Comparison of ENCODE assay signal across 2 cellular contexts in the genomic region with DNA sequence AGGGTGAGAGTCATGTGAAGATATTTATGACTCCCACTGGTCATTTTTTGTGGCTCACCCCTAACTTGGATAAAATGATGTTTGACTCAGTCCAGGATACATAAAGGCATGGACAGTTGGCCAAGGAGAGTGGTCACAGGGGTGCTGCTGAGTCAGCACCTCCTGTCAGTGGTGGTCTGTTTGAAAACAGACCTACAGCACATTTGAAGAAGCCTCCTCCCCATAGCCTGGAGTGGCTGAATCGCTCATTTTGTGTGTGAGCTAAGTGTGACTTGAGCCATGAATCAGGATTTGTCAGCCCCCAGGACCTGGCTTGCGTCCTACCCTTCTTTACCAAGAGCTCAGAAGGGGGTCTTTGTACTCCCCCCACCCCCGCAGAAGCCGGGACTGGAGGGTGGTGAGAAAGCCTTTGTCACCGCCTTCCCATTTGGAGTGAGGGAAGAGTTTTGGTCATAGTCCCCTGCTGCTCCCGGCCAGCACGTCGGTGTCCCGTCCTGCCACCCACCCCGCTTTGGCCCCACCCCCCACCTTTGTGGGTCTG.
TF ChIP-seq lines count a peak whose summit lies in the region.

No MANE protein-coding gene starts in this region.

TF ChIP-seq in A549, 52 proteins besides CTCF, POLR2A, EP300 and RAD21:
- TF ChIP-seq FOSL2 (IDR thresholded peaks at IDR 0.05) (no peak), FOSL2 (CRISPR knock-in tag; IDR thresholded peaks at IDR 0.05) (peak; percentile 15; the same call in 1 of the 2 replicates), MAFK (IDR thresholded peaks at IDR 0.05; ENCODE audit: partially characterized antibody) (peak; percentile 99), ESRRA (IDR thresholded peaks at IDR 0.05; ENCODE audit: borderline replicate concordance, low read length) (no peak), FOSB (CRISPR knock-in tag; IDR thresholded peaks at IDR 0.05) (no peak)

TF ChIP-seq in GM12878, 131 proteins besides CTCF, POLR2A, EP300 and RAD21:
- TF ChIP-seq, protein P1, sequence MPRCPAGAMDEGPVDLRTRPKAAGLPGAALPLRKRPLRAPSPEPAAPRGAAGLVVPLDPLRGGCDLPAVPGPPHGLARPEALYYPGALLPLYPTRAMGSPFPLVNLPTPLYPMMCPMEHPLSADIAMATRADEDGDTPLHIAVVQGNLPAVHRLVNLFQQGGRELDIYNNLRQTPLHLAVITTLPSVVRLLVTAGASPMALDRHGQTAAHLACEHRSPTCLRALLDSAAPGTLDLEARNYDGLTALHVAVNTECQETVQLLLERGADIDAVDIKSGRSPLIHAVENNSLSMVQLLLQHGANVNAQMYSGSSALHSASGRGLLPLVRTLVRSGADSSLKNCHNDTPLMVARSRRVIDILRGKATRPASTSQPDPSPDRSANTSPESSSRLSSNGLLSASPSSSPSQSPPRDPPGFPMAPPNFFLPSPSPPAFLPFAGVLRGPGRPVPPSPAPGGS (IDR thresholded peaks at IDR 0.05; ENCODE audit: borderline replicate concordance, insufficient read depth, low read depth, low read length, poor library complexity, severe bottlenecking), result peak; percentile 35
- TF ChIP-seq NFIC (IDR thresholded peaks at IDR 0.05; ENCODE audit: low read depth, low read length), result no peak
- TF ChIP-seq, protein P2, sequence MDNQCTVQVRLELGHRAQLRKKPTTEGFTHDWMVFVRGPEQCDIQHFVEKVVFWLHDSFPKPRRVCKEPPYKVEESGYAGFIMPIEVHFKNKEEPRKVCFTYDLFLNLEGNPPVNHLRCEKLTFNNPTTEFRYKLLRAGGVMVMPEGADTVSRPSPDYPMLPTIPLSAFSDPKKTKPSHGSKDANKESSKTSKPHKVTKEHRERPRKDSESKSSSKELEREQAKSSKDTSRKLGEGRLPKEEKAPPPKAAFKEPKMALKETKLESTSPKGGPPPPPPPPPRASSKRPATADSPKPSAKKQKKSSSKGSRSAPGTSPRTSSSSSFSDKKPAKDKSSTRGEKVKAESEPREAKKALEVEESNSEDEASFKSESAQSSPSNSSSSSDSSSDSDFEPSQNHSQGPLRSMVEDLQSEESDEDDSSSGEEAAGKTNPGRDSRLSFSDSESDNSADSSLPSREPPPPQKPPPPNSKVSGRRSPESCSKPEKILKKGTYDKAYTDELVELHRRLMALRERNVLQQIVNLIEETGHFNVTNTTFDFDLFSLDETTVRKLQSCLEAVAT (IDR thresholded peaks at IDR 0.05), result no peak
- TF ChIP-seq SPI1 (IDR thresholded peaks at IDR 0.05; ENCODE audit: borderline replicate concordance, insufficient read depth, low read depth, low read length), result no peak
